14 cellular contexts compared by ENCODE assay signal in genomic region chr6:128479048-128479666, GRCh38. TPM values are rescaled to one million over a fixed set of nuclear protein-coding genes. Genes with fewer than 3 reads are reported as not detected.
DNase-seq lines count a peak whose midpoint lies in the region; ATAC-seq and TF ChIP-seq lines count a peak whose summit lies in the region.
"Had no signal": no experiment of that assay in that cellular context is flagged by ENCODE, and none has a peak within 500 bp of the region (broad histone marks: within the 10 kb centered on the region; RNA-seq: fewer than 3 reads in every experiment).

No MANE protein-coding gene starts in this region.

- intact Hi-C loops in activated CD8-positive, alpha-beta T cell treated with anti-CD3 and anti-CD28 coated beads for 36 hours (cut with micrococcal nuclease): no loop called here

- peak overlapping the region; percentile 53 for H3K27ac ChIP-seq in layer of hippocampus (ENCODE audit: low read depth, low read length)
- H3K27ac ChIP-seq: SK-N-MC had no signal

- no peak for ATAC-seq in activated CD8-positive, alpha-beta T cell treated with anti-CD3 and anti-CD28 coated beads for 36 hours

- H3K9me3 Mint-ChIP-seq in activated naive CD4-positive, alpha-beta T cell treated with anti-CD3 and anti-CD28 coated beads, Interleukin-2, amount 50 U/mL, for 24 hours: no peaks in the 10 kb centered on the region
- H3K9me3 Mint-ChIP-seq in activated CD8-positive, alpha-beta T cell treated with anti-CD3 and anti-CD28 coated beads for 36 hours: no peaks in the 10 kb centered on the region
- H3K9me3 Mint-ChIP-seq in type B pancreatic cell: peaks cover 11% of the 10 kb centered on the region
- H3K9me3 Mint-ChIP-seq: endodermal cell, mesothelial cell of epicardium had no signal

- H3K27ac Mint-ChIP-seq in activated naive CD4-positive, alpha-beta T cell treated with anti-CD3 and anti-CD28 coated beads, Interleukin-2, amount 50 U/mL, for 24 hours: no peak overlapping the region
- no peak overlapping the region for H3K27ac Mint-ChIP-seq in activated CD8-positive, alpha-beta T cell treated with anti-CD3 and anti-CD28 coated beads for 36 hours
- peak overlapping the region; percentile 46 for H3K27ac Mint-ChIP-seq in type B pancreatic cell
- H3K27ac Mint-ChIP-seq: B cell, endodermal cell, mesothelial cell of epicardium had no signal

- H3K27me3 Mint-ChIP-seq in activated naive CD4-positive, alpha-beta T cell treated with anti-CD3 and anti-CD28 coated beads, Interleukin-2, amount 50 U/mL, for 24 hours: no peaks in the 10 kb centered on the region
- H3K27me3 Mint-ChIP-seq in activated CD8-positive, alpha-beta T cell treated with anti-CD3 and anti-CD28 coated beads for 36 hours: peaks cover 1% of the 10 kb centered on the region
- no peaks in the 10 kb centered on the region for H3K27me3 Mint-ChIP-seq in type B pancreatic cell
- H3K27me3 Mint-ChIP-seq: B cell had no signal

- no peaks in the 10 kb centered on the region for H3K36me3 Mint-ChIP-seq in activated naive CD4-positive, alpha-beta T cell treated with anti-CD3 and anti-CD28 coated beads, Interleukin-2, amount 50 U/mL, for 24 hours
- no peaks in the 10 kb centered on the region for H3K36me3 Mint-ChIP-seq in activated CD8-positive, alpha-beta T cell treated with anti-CD3 and anti-CD28 coated beads for 36 hours (ENCODE audit: low read depth)
- peaks cover 7% of the 10 kb centered on the region for H3K36me3 Mint-ChIP-seq in type B pancreatic cell

- peak overlapping the region; percentile 64 for H3K4me3 Mint-ChIP-seq in activated naive CD4-positive, alpha-beta T cell treated with anti-CD3 and anti-CD28 coated beads, Interleukin-2, amount 50 U/mL, for 24 hours
- H3K4me3 Mint-ChIP-seq in activated CD8-positive, alpha-beta T cell treated with anti-CD3 and anti-CD28 coated beads for 36 hours: peak overlapping the region; percentile 63
- no peak overlapping the region for H3K4me3 Mint-ChIP-seq in type B pancreatic cell
- H3K4me3 Mint-ChIP-seq: endodermal cell, mesothelial cell of epicardium had no signal

- POLR2A ChIA-PET in activated CD8-positive, alpha-beta T cell treated with anti-CD3 and anti-CD28 coated beads for 36 hours (lab: Charles Lee): interaction anchor here (1.1 kb wide), 1 partner anchor 26 kb away, joined by 3 read pairs; no protein-coding TSS in a partner anchor

- no peak for DNase-seq in activated naive CD4-positive, alpha-beta T cell (lab: John Stamatoyannopoulos, UW)
- DNase-seq in activated CD8-positive, alpha-beta T cell treated with anti-CD3 and anti-CD28 coated beads for 36 hours: no peak
- DNase-seq in type B pancreatic cell (ENCODE audit: extremely low spot score, unreplicated experiment): no peak
- no peak for DNase-seq in NCI-H187 (lab: John Stamatoyannopoulos, UW)
- no peak for DNase-seq in kidney tubule cell (ENCODE audit: low spot score)
- DNase-seq in NCI-H146 (lab: John Stamatoyannopoulos, UW): no peak
- DNase-seq: activated CD4-positive, alpha-beta T cell treated with anti-CD3 and anti-CD28 coated beads, Interleukin-2, amount 50 U/mL, for 1 hour; aorta; endodermal cell had no signal

- no peaks in the 10 kb centered on the region for H3K27me3 ChIP-seq in layer of hippocampus (ENCODE audit: control insufficient read depth, insufficient read depth, low read length)

- peaks cover 11% of the 10 kb centered on the region for H3K4me1 Mint-ChIP-seq in activated naive CD4-positive, alpha-beta T cell treated with anti-CD3 and anti-CD28 coated beads, Interleukin-2, amount 50 U/mL, for 24 hours
- H3K4me1 Mint-ChIP-seq in activated CD8-positive, alpha-beta T cell treated with anti-CD3 and anti-CD28 coated beads for 36 hours (ENCODE audit: low read depth): peaks cover 18% of the 10 kb centered on the region
- H3K4me1 Mint-ChIP-seq in type B pancreatic cell (ENCODE audit: unreplicated experiment): peaks cover 32% of the 10 kb centered on the region

- CTCF ChIA-PET in activated CD8-positive, alpha-beta T cell treated with anti-CD3 and anti-CD28 coated beads for 36 hours (lab: Charles Lee): interaction anchor here (1.7 kb wide), 1 partner anchor 41 kb away, joined by 6 read pairs; the partner anchor contains the start of gene PTPRK

- TF ChIP-seq CTCF in activated CD8-positive, alpha-beta T cell treated with anti-CD3 and anti-CD28 coated beads for 36 hours (IDR thresholded peaks at IDR 0.05): no peak
- TF ChIP-seq CTCF in type B pancreatic cell (conservative IDR thresholded peaks at IDR 0.05): no peak

RNA-seq across cellular contexts. Expression of gene PTPRK, which starts 41.2 kb away (rescaled TPM):
- total RNA-seq in activated CD8-positive, alpha-beta T cell treated with anti-CD3 and anti-CD28 coated beads for 36 hours: 1 to 10 TPM; 7.7 to 8.9 TPM
- total RNA-seq in type B pancreatic cell (ENCODE audit: low replicate concordance): 62.8 and 63.4 TPM in 2 replicates
